Comparison of ENCODE assay signal across 14 cellular contexts in genomic region chr6:129606664-129607063, GRCh38.
DNase-seq lines count a peak whose midpoint lies in the region; ATAC-seq, FAIRE-seq and TF ChIP-seq lines count a peak whose summit lies in the region.
"Had no signal": no experiment of that assay in that cellular context is flagged by ENCODE, and none has a peak within 500 bp of the region (broad histone marks: within the 10 kb centered on the region; RNA-seq: fewer than 3 reads in every experiment).

No MANE protein-coding gene starts in this region.

- SMC1A ChIA-PET in GM12878 (lab: Charles Lee; ENCODE audit: uncharacterized antibody, unreplicated experiment) = interaction anchor here (0.9 to 13.0 kb wide), 8 partner anchors 8 to 121 kb away, joined by 3 to 407 read pairs (median 5); partner anchors contain the start of gene ARHGAP18

- H3K9me3 Mint-ChIP-seq in CD14-positive monocyte (no peaks in the 10 kb centered on the region), endodermal cell (no peaks in the 10 kb centered on the region)
- H3K9me3 Mint-ChIP-seq: effector memory CD8-positive, alpha-beta T cell had no signal

- H3K36me3 ChIP-seq in GM12878 (ENCODE audit: control insufficient read depth in 2 of 2, insufficient read depth in 2 of 2, low read length in 1 of 2) = peaks cover 2 to 24% of the 10 kb centered on the region in 2 experiments
- H3K36me3 ChIP-seq in endodermal cell (ENCODE audit: control insufficient read depth, insufficient read depth, low read length) = no peaks in the 10 kb centered on the region
- H3K36me3 ChIP-seq in tibial artery = no peaks in the 10 kb centered on the region

- intact Hi-C loops in CD14-positive monocyte (cut with micrococcal nuclease) = no loop called here
- intact Hi-C loops in GM12878 (cut with micrococcal nuclease; ENCODE audit: unreplicated experiment) = loop anchor here (5.0 kb wide), 3 partner anchors 41 to 276 kb away; no protein-coding TSS in a partner anchor
- intact Hi-C loops in tibial artery (cut with DNase I; ENCODE audit: low total_unique reads) = no loop called here

- RAD21 ChIA-PET in GM12878 (lab: Charles Lee; ENCODE audit: unreplicated experiment) = interaction anchor here (0.8 to 2.7 kb wide), 11 partner anchors 9 to 161 kb away, joined by 3 to 10 read pairs (median 3); partner anchors contain the start of gene ARHGAP18

- H3K36me3 Mint-ChIP-seq in CD14-positive monocyte (peaks cover 34 to 52% of the 10 kb centered on the region in 2 donors), endodermal cell (ENCODE audit: low read depth) (peaks cover 25% of the 10 kb centered on the region)

- no peak for TF ChIP-seq POLR2A in GM12878 (IDR thresholded peaks at IDR 0.05; ENCODE audit: low read depth, low read length)

- no peak overlapping the region for H3K4me3 Mint-ChIP-seq in CD14-positive monocyte
- H3K4me3 Mint-ChIP-seq in endodermal cell = no peak overlapping the region
- H3K4me3 Mint-ChIP-seq: effector memory CD8-positive, alpha-beta T cell had no signal

- TF ChIP-seq EP300 in GM12878 (IDR thresholded peaks at IDR 0.05; ENCODE audit: borderline replicate concordance in 1 of 2, control insufficient read depth in 1 of 2, low read depth in 2 of 2, low read length in 2 of 2) = peak; percentile 34 to 51; a peak in 2 of 4 replicates

- H3K4me3 ChIP-seq in GM12878 = no peak overlapping the region
- H3K4me3 ChIP-seq in endodermal cell (ENCODE audit: low read length) = no peak overlapping the region
- H3K4me3 ChIP-seq in tibial artery = no peak overlapping the region
- H3K4me3 ChIP-seq: PC-9 had no signal

- peak; percentile 73 for FAIRE-seq in GM12878 (lab: Jason Lieb, UNC)

- H3K4me1 Mint-ChIP-seq in CD14-positive monocyte (peaks cover 4% of the 10 kb centered on the region), endodermal cell (no peaks in the 10 kb centered on the region)

- H3K4me1 ChIP-seq in GM12878 (ENCODE audit: control insufficient read depth, insufficient read depth, low read length) = peaks cover 31% of the 10 kb centered on the region
- H3K4me1 ChIP-seq in endodermal cell (ENCODE audit: control insufficient read depth, insufficient read depth, low read length) = no peaks in the 10 kb centered on the region
- H3K4me1 ChIP-seq in tibial artery = no peaks in the 10 kb centered on the region

- DNase-seq in CD14-positive monocyte (ENCODE audit: low spot score) (no peak), GM12878 (ENCODE audit: low read depth, low spot score) (peak; percentile 59), endodermal cell (no peak), tibial artery (no peak), NCI-H774 (lab: John Stamatoyannopoulos, UW) (no peak)
- DNase-seq: activated naive CD4-positive, alpha-beta T cell treated with anti-CD3 and anti-CD28 coated beads, Interleukin-2, amount 50 U/mL, for 16 hours; effector memory CD8-positive, alpha-beta T cell; NCI-H1436; PC-9 had no signal

- TF ChIP-seq RAD21 in GM12878 (IDR thresholded peaks at IDR 0.05; ENCODE audit: insufficient read depth, low read depth, low read length) = 0 out of 2 replicates have a peak, but pooled peaks have one; percentile 11

- H3K27ac ChIP-seq in GM12878 (ENCODE audit: control insufficient read depth, insufficient read depth) (peak overlapping the region; percentile 80), endodermal cell (ENCODE audit: low read depth, low read length) (no peak overlapping the region), tibial artery (no peak overlapping the region)
- H3K27ac ChIP-seq: C4-2B, HL-60, PC-9 had no signal

- H4K20me1 ChIP-seq in GM12878 (ENCODE audit: control insufficient read depth, insufficient read depth) = no peaks in the 10 kb centered on the region

- 0% methylated on average over 5 of the region's 5 CpGs for WGBS in GM12878 (ENCODE audit: insufficient coverage, insufficient replicate concordance, low lambda C conversion rate, missing lambda C conversion rate)
- 80 to 97% methylated on average over 1 to 5 of the region's 5 CpGs for WGBS in endodermal cell (ENCODE audit: insufficient coverage in 1 of 2, insufficient read length in 1 of 2), 2 experiments

- no peaks in the 10 kb centered on the region for H3K27me3 ChIP-seq in GM12878 (replicated peaks in 1 of 2; ENCODE audit: control insufficient read depth in 2 of 2, insufficient read depth in 2 of 2, low read length in 1 of 2)
- H3K27me3 ChIP-seq in endodermal cell (ENCODE audit: control insufficient read depth, insufficient read depth, low read length, poor library complexity, severe bottlenecking) = no peaks in the 10 kb centered on the region
- H3K27me3 ChIP-seq in tibial artery = no peaks in the 10 kb centered on the region

- TF ChIP-seq CTCF in CD14-positive monocyte (IDR thresholded peaks at IDR 0.05) (no peak), GM12878 (IDR thresholded peaks at IDR 0.05 in 2 of 3, conservative IDR thresholded peaks at IDR 0.05 in 1 of 3; ENCODE audit: control insufficient read depth in 2 of 3, extremely low read depth in 1 of 3, insufficient read depth in 1 of 3, low read depth in 3 of 3, low read length in 3 of 3) (no peak), endodermal cell (conservative IDR thresholded peaks at IDR 0.05) (no peak), tibial artery (IDR thresholded peaks at IDR 0.05) (no peak)

- CTCF ChIA-PET in GM12878 (lab: Yijun Ruan, JAX) = interaction anchor here (0.9 to 14.9 kb wide), 6 partner anchors 8 to 168 kb away, joined by 3 to 411 read pairs (median 5); no protein-coding TSS in a partner anchor

- POLR2A ChIA-PET in GM12878 (lab: Charles Lee) = interaction anchor here (1.5 to 2.3 kb wide), 2 partner anchors 15 to 24 kb away, joined by 3 to 9 read pairs; no protein-coding TSS in a partner anchor

- H2AFZ ChIP-seq in GM12878 (ENCODE audit: control insufficient read depth, low read depth, low read length) = no peak overlapping the region
- H2AFZ ChIP-seq: PC-9 had no signal

- BruUV-seq in GM12878 (replicated peaks; lab: Mats Ljungman, UMichigan) = no TSS peak

- H3K9ac ChIP-seq in GM12878 (ENCODE audit: control insufficient read depth, insufficient read depth, low read length) (no peak overlapping the region), endodermal cell (ENCODE audit: extremely low read depth, low read length, poor library complexity, severe bottlenecking) (no peak overlapping the region)

- H3K27ac Mint-ChIP-seq in CD14-positive monocyte = peak overlapping the region in 6 of 7 donors; percentile 37 to 73 (median 58)
- no peak overlapping the region for H3K27ac Mint-ChIP-seq in endodermal cell
- H3K27ac Mint-ChIP-seq: effector memory CD8-positive, alpha-beta T cell had no signal

- ATAC-seq in GM21367 (IDR thresholded peaks at IDR 0.05; ENCODE audit: unreplicated experiment) = peak; percentile 86
- peak; percentile 37 for ATAC-seq in HG03558 (IDR thresholded peaks at IDR 0.05; ENCODE audit: extremely low read depth, unreplicated experiment)
- ATAC-seq in GM12878 = peak; percentile 87
- ATAC-seq in HG02938 (IDR thresholded peaks at IDR 0.05; ENCODE audit: unreplicated experiment) = no peak
- ATAC-seq: effector memory CD8-positive, alpha-beta T cell had no signal

- H3K27me3 Mint-ChIP-seq in CD14-positive monocyte (ENCODE audit: low read depth in 3 of 3) (peaks cover 0 to 2% (median 0%) of the 10 kb centered on the region in 3 donors), endodermal cell (ENCODE audit: insufficient read depth) (no peaks in the 10 kb centered on the region)
- H3K27me3 Mint-ChIP-seq: effector memory CD8-positive, alpha-beta T cell had no signal

- in situ Hi-C loops in GM12878 (cut with MboI) = no loop called here

- H3K79me2 ChIP-seq in GM12878 (ENCODE audit: control insufficient read depth, insufficient read depth, low read length) = peaks cover 2% of the 10 kb centered on the region

- H3K9me3 ChIP-seq in GM12878 (replicated peaks; ENCODE audit: control insufficient read depth, insufficient read depth, low read length) (no peaks in the 10 kb centered on the region; the same call in 2 of the 3 replicates), endodermal cell (ENCODE audit: control insufficient read depth, low read length) (no peaks in the 10 kb centered on the region), tibial artery (no peaks in the 10 kb centered on the region)

- peak overlapping the region; percentile 24; the same call in 1 of the 2 replicates for H3K4me2 ChIP-seq in GM12878 (ENCODE audit: control insufficient read depth, insufficient read depth)
- H3K4me2 ChIP-seq: PC-9 had no signal

TF ChIP-seq in GM12878, 131 proteins besides CTCF, POLR2A, EP300 and RAD21 (continues in another document):
- TF ChIP-seq TBL1XR1 (IDR thresholded peaks at IDR 0.05; ENCODE audit: low read depth, low read length) (no peak), BCL3 (IDR thresholded peaks at IDR 0.05; ENCODE audit: borderline replicate concordance, insufficient read depth, low read depth, low read length, poor library complexity, severe bottlenecking) (no peak), HDAC2 (IDR thresholded peaks at IDR 0.05) (no peak), IRF4 (IDR thresholded peaks at IDR 0.05; ENCODE audit: low read depth, low read length) (peak; percentile 51; the same call in 1 of the 2 replicates), MAX (IDR thresholded peaks at IDR 0.05; ENCODE audit: low read depth, low read length) (no peak), RFX5 (IDR thresholded peaks at IDR 0.05; ENCODE audit: low read depth, low read length) (no peak), NR2C1 (IDR thresholded peaks at IDR 0.05) (no peak), EZH2 (IDR thresholded peaks at IDR 0.05; ENCODE audit: borderline replicate concordance, control insufficient read depth, low read depth, low read length) (no peak), SREBF2 (IDR thresholded peaks at IDR 0.05; ENCODE audit: low read length) (no peak), CHD4 (IDR thresholded peaks at IDR 0.05) (no peak), MTA2 (IDR thresholded peaks at IDR 0.05; ENCODE audit: low read depth) (peak; percentile 43; the same call in 1 of the 2 replicates), STAT3 (IDR thresholded peaks at IDR 0.05; ENCODE audit: low read depth, low read length) (no peak), POLR2AphosphoS2 (IDR thresholded peaks at IDR 0.05; ENCODE audit: low read depth, low read length) (no peak)
